Comparison of ENCODE assay signal across 1 cellular context in the genomic region with DNA sequence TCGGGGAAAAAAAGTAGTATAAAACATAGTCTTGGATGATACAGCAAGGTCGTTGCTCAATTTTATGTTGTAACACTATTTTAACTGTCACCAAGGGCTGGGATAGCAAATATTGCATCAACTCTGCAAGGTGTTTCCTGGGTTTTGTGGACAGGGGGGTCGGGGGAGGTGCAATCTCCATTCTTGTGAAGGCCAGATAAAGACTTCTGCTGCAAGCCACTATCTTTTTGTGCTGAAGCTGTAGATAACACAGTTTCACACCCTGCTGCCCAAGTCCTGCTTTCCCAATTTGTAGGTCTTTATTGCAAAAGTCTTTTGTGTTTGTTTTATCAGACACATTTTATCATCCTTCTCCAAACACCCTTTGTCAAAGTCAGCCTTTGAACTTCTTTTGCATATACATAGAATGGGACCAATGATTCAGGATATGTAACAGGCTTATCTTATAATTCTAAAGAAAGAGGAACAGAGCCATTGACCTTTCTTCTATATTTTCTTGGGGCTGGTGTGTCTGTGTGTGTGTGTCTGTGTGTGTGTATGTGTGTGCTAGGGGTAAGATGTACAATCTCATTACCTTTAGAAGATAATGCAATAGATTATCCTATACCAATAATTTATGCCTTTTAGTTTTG.
A peak's percentile ranks its signal among the peaks of the same experiment; 100 is the strongest.
TF ChIP-seq lines count a peak whose summit lies in the region.

No MANE protein-coding gene starts in this region.

TF ChIP-seq in K562, 482 proteins besides CTCF, POLR2A, EP300 and RAD21 (continued from another document and continues in another):
- TF ChIP-seq, protein P1, sequence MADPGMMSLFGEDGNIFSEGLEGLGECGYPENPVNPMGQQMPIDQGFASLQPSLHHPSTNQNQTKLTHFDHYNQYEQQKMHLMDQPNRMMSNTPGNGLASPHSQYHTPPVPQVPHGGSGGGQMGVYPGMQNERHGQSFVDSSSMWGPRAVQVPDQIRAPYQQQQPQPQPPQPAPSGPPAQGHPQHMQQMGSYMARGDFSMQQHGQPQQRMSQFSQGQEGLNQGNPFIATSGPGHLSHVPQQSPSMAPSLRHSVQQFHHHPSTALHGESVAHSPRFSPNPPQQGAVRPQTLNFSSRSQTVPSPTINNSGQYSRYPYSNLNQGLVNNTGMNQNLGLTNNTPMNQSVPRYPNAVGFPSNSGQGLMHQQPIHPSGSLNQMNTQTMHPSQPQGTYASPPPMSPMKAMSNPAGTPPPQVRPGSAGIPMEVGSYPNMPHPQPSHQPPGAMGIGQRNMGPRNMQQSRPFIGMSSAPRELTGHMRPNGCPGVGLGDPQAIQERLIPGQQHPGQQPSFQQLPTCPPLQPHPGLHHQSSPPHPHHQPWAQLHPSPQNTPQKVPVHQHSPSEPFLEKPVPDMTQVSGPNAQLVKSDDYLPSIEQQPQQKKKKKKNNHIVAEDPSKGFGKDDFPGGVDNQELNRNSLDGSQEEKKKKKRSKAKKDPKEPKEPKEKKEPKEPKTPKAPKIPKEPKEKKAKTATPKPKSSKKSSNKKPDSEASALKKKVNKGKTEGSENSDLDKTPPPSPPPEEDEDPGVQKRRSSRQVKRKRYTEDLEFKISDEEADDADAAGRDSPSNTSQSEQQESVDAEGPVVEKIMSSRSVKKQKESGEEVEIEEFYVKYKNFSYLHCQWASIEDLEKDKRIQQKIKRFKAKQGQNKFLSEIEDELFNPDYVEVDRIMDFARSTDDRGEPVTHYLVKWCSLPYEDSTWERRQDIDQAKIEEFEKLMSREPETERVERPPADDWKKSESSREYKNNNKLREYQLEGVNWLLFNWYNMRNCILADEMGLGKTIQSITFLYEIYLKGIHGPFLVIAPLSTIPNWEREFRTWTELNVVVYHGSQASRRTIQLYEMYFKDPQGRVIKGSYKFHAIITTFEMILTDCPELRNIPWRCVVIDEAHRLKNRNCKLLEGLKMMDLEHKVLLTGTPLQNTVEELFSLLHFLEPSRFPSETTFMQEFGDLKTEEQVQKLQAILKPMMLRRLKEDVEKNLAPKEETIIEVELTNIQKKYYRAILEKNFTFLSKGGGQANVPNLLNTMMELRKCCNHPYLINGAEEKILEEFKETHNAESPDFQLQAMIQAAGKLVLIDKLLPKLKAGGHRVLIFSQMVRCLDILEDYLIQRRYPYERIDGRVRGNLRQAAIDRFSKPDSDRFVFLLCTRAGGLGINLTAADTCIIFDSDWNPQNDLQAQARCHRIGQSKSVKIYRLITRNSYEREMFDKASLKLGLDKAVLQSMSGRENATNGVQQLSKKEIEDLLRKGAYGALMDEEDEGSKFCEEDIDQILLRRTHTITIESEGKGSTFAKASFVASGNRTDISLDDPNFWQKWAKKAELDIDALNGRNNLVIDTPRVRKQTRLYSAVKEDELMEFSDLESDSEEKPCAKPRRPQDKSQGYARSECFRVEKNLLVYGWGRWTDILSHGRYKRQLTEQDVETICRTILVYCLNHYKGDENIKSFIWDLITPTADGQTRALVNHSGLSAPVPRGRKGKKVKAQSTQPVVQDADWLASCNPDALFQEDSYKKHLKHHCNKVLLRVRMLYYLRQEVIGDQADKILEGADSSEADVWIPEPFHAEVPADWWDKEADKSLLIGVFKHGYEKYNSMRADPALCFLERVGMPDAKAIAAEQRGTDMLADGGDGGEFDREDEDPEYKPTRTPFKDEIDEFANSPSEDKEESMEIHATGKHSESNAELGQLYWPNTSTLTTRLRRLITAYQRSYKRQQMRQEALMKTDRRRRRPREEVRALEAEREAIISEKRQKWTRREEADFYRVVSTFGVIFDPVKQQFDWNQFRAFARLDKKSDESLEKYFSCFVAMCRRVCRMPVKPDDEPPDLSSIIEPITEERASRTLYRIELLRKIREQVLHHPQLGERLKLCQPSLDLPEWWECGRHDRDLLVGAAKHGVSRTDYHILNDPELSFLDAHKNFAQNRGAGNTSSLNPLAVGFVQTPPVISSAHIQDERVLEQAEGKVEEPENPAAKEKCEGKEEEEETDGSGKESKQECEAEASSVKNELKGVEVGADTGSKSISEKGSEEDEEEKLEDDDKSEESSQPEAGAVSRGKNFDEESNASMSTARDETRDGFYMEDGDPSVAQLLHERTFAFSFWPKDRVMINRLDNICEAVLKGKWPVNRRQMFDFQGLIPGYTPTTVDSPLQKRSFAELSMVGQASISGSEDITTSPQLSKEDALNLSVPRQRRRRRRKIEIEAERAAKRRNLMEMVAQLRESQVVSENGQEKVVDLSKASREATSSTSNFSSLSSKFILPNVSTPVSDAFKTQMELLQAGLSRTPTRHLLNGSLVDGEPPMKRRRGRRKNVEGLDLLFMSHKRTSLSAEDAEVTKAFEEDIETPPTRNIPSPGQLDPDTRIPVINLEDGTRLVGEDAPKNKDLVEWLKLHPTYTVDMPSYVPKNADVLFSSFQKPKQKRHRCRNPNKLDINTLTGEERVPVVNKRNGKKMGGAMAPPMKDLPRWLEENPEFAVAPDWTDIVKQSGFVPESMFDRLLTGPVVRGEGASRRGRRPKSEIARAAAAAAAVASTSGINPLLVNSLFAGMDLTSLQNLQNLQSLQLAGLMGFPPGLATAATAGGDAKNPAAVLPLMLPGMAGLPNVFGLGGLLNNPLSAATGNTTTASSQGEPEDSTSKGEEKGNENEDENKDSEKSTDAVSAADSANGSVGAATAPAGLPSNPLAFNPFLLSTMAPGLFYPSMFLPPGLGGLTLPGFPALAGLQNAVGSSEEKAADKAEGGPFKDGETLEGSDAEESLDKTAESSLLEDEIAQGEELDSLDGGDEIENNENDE (IDR thresholded peaks at IDR 0.05; ENCODE audit: low read depth, low read length): peak; percentile 38
- TF ChIP-seq MYNN (IDR thresholded peaks at IDR 0.05): peak; percentile 86
- TF ChIP-seq MYNN (CRISPR knock-in tag; IDR thresholded peaks at IDR 0.05): no peak
- TF ChIP-seq, protein P2, sequence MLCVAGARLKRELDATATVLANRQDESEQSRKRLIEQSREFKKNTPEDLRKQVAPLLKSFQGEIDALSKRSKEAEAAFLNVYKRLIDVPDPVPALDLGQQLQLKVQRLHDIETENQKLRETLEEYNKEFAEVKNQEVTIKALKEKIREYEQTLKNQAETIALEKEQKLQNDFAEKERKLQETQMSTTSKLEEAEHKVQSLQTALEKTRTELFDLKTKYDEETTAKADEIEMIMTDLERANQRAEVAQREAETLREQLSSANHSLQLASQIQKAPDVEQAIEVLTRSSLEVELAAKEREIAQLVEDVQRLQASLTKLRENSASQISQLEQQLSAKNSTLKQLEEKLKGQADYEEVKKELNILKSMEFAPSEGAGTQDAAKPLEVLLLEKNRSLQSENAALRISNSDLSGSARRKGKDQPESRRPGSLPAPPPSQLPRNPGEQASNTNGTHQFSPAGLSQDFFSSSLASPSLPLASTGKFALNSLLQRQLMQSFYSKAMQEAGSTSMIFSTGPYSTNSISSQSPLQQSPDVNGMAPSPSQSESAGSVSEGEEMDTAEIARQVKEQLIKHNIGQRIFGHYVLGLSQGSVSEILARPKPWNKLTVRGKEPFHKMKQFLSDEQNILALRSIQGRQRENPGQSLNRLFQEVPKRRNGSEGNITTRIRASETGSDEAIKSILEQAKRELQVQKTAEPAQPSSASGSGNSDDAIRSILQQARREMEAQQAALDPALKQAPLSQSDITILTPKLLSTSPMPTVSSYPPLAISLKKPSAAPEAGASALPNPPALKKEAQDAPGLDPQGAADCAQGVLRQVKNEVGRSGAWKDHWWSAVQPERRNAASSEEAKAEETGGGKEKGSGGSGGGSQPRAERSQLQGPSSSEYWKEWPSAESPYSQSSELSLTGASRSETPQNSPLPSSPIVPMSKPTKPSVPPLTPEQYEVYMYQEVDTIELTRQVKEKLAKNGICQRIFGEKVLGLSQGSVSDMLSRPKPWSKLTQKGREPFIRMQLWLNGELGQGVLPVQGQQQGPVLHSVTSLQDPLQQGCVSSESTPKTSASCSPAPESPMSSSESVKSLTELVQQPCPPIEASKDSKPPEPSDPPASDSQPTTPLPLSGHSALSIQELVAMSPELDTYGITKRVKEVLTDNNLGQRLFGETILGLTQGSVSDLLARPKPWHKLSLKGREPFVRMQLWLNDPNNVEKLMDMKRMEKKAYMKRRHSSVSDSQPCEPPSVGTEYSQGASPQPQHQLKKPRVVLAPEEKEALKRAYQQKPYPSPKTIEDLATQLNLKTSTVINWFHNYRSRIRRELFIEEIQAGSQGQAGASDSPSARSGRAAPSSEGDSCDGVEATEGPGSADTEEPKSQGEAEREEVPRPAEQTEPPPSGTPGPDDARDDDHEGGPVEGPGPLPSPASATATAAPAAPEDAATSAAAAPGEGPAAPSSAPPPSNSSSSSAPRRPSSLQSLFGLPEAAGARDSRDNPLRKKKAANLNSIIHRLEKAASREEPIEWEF (CRISPR knock-in tag; IDR thresholded peaks at IDR 0.05): peak; percentile 86
- TF ChIP-seq SMARCB1 (IDR thresholded peaks at IDR 0.05; ENCODE audit: insufficient read length, low read depth): peak; percentile 99
- TF ChIP-seq, protein P3, sequence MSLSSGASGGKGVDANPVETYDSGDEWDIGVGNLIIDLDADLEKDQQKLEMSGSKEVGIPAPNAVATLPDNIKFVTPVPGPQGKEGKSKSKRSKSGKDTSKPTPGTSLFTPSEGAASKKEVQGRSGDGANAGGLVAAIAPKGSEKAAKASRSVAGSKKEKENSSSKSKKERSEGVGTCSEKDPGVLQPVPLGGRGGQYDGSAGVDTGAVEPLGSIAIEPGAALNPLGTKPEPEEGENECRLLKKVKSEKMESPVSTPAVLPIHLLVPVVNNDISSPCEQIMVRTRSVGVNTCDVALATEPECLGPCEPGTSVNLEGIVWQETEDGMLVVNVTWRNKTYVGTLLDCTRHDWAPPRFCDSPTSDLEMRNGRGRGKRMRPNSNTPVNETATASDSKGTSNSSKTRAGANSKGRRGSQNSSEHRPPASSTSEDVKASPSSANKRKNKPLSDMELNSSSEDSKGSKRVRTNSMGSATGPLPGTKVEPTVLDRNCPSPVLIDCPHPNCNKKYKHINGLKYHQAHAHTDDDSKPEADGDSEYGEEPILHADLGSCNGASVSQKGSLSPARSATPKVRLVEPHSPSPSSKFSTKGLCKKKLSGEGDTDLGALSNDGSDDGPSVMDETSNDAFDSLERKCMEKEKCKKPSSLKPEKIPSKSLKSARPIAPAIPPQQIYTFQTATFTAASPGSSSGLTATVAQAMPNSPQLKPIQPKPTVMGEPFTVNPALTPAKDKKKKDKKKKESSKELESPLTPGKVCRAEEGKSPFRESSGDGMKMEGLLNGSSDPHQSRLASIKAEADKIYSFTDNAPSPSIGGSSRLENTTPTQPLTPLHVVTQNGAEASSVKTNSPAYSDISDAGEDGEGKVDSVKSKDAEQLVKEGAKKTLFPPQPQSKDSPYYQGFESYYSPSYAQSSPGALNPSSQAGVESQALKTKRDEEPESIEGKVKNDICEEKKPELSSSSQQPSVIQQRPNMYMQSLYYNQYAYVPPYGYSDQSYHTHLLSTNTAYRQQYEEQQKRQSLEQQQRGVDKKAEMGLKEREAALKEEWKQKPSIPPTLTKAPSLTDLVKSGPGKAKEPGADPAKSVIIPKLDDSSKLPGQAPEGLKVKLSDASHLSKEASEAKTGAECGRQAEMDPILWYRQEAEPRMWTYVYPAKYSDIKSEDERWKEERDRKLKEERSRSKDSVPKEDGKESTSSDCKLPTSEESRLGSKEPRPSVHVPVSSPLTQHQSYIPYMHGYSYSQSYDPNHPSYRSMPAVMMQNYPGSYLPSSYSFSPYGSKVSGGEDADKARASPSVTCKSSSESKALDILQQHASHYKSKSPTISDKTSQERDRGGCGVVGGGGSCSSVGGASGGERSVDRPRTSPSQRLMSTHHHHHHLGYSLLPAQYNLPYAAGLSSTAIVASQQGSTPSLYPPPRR (CRISPR knock-in tag; IDR thresholded peaks at IDR 0.05; ENCODE audit: borderline replicate concordance): peak; percentile 90
- TF ChIP-seq, protein P4, sequence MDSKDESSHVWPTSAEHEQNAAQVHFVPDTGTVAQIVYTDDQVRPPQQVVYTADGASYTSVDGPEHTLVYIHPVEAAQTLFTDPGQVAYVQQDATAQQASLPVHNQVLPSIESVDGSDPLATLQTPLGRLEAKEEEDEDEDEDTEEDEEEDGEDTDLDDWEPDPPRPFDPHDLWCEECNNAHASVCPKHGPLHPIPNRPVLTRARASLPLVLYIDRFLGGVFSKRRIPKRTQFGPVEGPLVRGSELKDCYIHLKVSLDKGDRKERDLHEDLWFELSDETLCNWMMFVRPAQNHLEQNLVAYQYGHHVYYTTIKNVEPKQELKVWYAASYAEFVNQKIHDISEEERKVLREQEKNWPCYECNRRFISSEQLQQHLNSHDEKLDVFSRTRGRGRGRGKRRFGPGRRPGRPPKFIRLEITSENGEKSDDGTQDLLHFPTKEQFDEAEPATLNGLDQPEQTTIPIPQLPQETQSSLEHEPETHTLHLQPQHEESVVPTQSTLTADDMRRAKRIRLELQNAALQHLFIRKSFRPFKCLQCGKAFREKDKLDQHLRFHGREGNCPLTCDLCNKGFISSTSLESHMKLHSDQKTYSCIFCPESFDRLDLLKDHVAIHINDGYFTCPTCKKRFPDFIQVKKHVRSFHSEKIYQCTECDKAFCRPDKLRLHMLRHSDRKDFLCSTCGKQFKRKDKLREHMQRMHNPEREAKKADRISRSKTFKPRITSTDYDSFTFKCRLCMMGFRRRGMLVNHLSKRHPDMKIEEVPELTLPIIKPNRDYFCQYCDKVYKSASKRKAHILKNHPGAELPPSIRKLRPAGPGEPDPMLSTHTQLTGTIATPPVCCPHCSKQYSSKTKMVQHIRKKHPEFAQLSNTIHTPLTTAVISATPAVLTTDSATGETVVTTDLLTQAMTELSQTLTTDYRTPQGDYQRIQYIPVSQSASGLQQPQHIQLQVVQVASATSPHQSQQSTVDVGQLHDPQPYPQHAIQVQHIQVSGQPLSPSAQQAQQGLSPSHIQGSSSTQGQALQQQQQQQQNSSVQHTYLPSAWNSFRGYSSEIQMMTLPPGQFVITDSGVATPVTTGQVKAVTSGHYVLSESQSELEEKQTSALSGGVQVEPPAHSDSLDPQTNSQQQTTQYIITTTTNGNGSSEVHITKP (IDR thresholded peaks at IDR 0.05; ENCODE audit: partially characterized antibody): peak; percentile 62
- TF ChIP-seq COPS2 (conservative IDR thresholded peaks at IDR 0.05): no peak
- TF ChIP-seq ZKSCAN1 (IDR thresholded peaks at IDR 0.05; ENCODE audit: low read depth, low read length): no peak
- peak; percentile 69; the same call in 1 of the 2 replicates for TF ChIP-seq TCF7L2 (IDR thresholded peaks at IDR 0.05; ENCODE audit: low read depth, low read length)
- TF ChIP-seq, protein P5, sequence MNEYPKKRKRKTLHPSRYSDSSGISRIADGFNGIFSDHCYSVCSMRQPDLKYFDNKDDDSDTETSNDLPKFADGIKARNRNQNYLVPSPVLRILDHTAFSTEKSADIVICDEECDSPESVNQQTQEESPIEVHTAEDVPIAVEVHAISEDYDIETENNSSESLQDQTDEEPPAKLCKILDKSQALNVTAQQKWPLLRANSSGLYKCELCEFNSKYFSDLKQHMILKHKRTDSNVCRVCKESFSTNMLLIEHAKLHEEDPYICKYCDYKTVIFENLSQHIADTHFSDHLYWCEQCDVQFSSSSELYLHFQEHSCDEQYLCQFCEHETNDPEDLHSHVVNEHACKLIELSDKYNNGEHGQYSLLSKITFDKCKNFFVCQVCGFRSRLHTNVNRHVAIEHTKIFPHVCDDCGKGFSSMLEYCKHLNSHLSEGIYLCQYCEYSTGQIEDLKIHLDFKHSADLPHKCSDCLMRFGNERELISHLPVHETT (CRISPR knock-in tag; conservative IDR thresholded peaks at IDR 0.05 in 1 of 2, IDR thresholded peaks at IDR 0.05 in 1 of 2): peak in 1 of 2 experiments; percentile 90; a peak in 2 of 4 replicates
- peak; percentile 92 for TF ChIP-seq MEIS2 (IDR thresholded peaks at IDR 0.05; ENCODE audit: partially characterized antibody)
- peak; percentile 97 for TF ChIP-seq ATF7 (IDR thresholded peaks at IDR 0.05)
- TF ChIP-seq, protein P6, sequence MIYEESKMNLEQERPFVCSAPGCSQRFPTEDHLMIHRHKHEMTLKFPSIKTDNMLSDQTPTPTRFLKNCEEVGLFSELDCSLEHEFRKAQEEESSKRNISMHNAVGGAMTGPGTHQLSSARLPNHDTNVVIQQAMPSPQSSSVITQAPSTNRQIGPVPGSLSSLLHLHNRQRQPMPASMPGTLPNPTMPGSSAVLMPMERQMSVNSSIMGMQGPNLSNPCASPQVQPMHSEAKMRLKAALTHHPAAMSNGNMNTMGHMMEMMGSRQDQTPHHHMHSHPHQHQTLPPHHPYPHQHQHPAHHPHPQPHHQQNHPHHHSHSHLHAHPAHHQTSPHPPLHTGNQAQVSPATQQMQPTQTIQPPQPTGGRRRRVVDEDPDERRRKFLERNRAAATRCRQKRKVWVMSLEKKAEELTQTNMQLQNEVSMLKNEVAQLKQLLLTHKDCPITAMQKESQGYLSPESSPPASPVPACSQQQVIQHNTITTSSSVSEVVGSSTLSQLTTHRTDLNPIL (CRISPR knock-in tag; IDR thresholded peaks at IDR 0.05): peak; percentile 87
- TF ChIP-seq ZNF274 (IDR thresholded peaks at IDR 0.05; ENCODE audit: borderline replicate concordance, low read depth, low read length): peak; percentile 85
